In genomic region chr2:95315801-95316411, GRCh38 we compare ENCODE assay signal across 12 cellular contexts. TPM values are rescaled to one million over a fixed set of nuclear protein-coding genes. Genes with fewer than 3 reads are reported as not detected.
DNase-seq lines count a peak whose midpoint lies in the region; ATAC-seq, FAIRE-seq and TF ChIP-seq lines count a peak whose summit lies in the region.
"Had no signal": no experiment of that assay in that cellular context is flagged by ENCODE, and none has a peak within 500 bp of the region (broad histone marks: within the 10 kb centered on the region; RNA-seq: fewer than 3 reads in every experiment).

No MANE protein-coding gene starts in this region.

- no peak overlapping the region for H3K4me3 Mint-ChIP-seq in CD14-positive monocyte
- H3K4me3 Mint-ChIP-seq: activated CD8-positive, alpha-beta memory T cell treated with anti-CD3 and anti-CD28 coated beads, Interleukin-2, amount 10 ng/mL, durations not matched to agents 7 days and 5 days; activated naive CD8-positive, alpha-beta T cell had no signal

- no peaks in the 10 kb centered on the region for H3K4me1 Mint-ChIP-seq in CD14-positive monocyte
- H3K4me1 Mint-ChIP-seq: activated CD8-positive, alpha-beta memory T cell treated with anti-CD3 and anti-CD28 coated beads, Interleukin-2, amount 10 ng/mL, durations not matched to agents 7 days and 5 days had no signal

- H3K27ac Mint-ChIP-seq in CD14-positive monocyte, result no peak overlapping the region
- H3K27ac Mint-ChIP-seq: activated CD8-positive, alpha-beta memory T cell treated with anti-CD3 and anti-CD28 coated beads, Interleukin-2, amount 10 ng/mL, durations not matched to agents 7 days and 5 days; activated naive CD8-positive, alpha-beta T cell had no signal

- TF ChIP-seq CTCF in epithelial cell of proximal tubule (conservative IDR thresholded peaks at IDR 0.05; ENCODE audit: low read depth, low read length), result no peak
- no peak for TF ChIP-seq CTCF in CD14-positive monocyte (IDR thresholded peaks at IDR 0.05)

- peaks cover 0 to 3% (median 0%) of the 10 kb centered on the region in 7 donors for H3K9me3 Mint-ChIP-seq in CD14-positive monocyte

- H3K36me3 Mint-ChIP-seq in CD14-positive monocyte, result no peaks in the 10 kb centered on the region
- H3K36me3 Mint-ChIP-seq: activated CD8-positive, alpha-beta memory T cell treated with anti-CD3 and anti-CD28 coated beads, Interleukin-2, amount 10 ng/mL, durations not matched to agents 7 days and 5 days; activated naive CD8-positive, alpha-beta T cell had no signal

- ATAC-seq in HG03175 (IDR thresholded peaks at IDR 0.05; ENCODE audit: unreplicated experiment), result no peak
- ATAC-seq: activated CD8-positive, alpha-beta memory T cell treated with anti-CD3 and anti-CD28 coated beads, Interleukin-2, amount 10 ng/mL, durations not matched to agents 7 days and 5 days had no signal

- intact Hi-C loops in CD14-positive monocyte (cut with micrococcal nuclease), result no loop called here

- FAIRE-seq in RCC 7860 (lab: Jason Lieb, UNC), result peak; percentile 93
- FAIRE-seq: GM18507 had no signal

- peaks cover 1 to 2% (median 2%) of the 10 kb centered on the region in 3 donors for H3K27me3 Mint-ChIP-seq in CD14-positive monocyte (ENCODE audit: low read depth in 3 of 3)
- H3K27me3 Mint-ChIP-seq: activated CD8-positive, alpha-beta memory T cell treated with anti-CD3 and anti-CD28 coated beads, Interleukin-2, amount 10 ng/mL, durations not matched to agents 7 days and 5 days had no signal

- DNase-seq in GM03348 (ENCODE audit: low spot score), result peak; percentile 61
- DNase-seq in RCC 7860 (ENCODE audit: low spot score), result peak; percentile 92
- peak; percentile 91 for DNase-seq in epithelial cell of proximal tubule (ENCODE audit: low read depth)
- peak; percentile 98 for DNase-seq in renal cortical epithelial cell (ENCODE audit: low read depth)
- DNase-seq in CD14-positive monocyte (ENCODE audit: low spot score), result no peak
- no peak for DNase-seq in NCI-H510A treated with DMSO at 0.1 percent for 48 hours (lab: John Stamatoyannopoulos, UW)
- DNase-seq: activated CD8-positive, alpha-beta memory T cell treated with anti-CD3 and anti-CD28 coated beads, Interleukin-2, amount 10 ng/mL, durations not matched to agents 7 days and 5 days; NCI-H2171 treated with DMSO at 0.1 percent for 48 hours had no signal

- H3K4me3 ChIP-seq in epithelial cell of proximal tubule (ENCODE audit: low read depth, low read length), result no peak overlapping the region
- H3K4me3 ChIP-seq: psoas muscle had no signal

RNA-seq across cellular contexts. Expression of gene KCNIP3, which starts 18.8 kb away (rescaled TPM):
- total RNA-seq in epithelial cell of proximal tubule, result 3.9 and 10.4 TPM in 2 replicates
- 47.4 and 127 TPM in 2 replicates for total RNA-seq in renal cortical epithelial cell
- not detected for polyA plus RNA-seq in CD14-positive monocyte
- total RNA-seq: activated CD8-positive, alpha-beta memory T cell treated with anti-CD3 and anti-CD28 coated beads, Interleukin-2, amount 10 ng/mL, durations not matched to agents 7 days and 5 days had no signal

RNA-seq across cellular contexts. Expression of gene PROM2, which starts 41.7 kb away (rescaled TPM):
- total RNA-seq in epithelial cell of proximal tubule, result 5.1 and 7.5 TPM in 2 replicates
- total RNA-seq in renal cortical epithelial cell, result 17.6 and 38.0 TPM in 2 replicates
- not detected for polyA plus RNA-seq in CD14-positive monocyte

Comparison
In these comparisons a context has a peak if more than half of its experiments do, and no peak if none do; other contexts are left out.
1. DNase-seq: peak in GM03348 (single experiment), RCC 7860 (single experiment), epithelial cell of proximal tubule (single experiment) and renal cortical epithelial cell (single experiment); none in CD14-positive monocyte (single experiment) and NCI-H510A treated with DMSO at 0.1 percent for 48 hours (single experiment).